Comparison of ENCODE assay signal across 9 cellular contexts in the genomic region with DNA sequence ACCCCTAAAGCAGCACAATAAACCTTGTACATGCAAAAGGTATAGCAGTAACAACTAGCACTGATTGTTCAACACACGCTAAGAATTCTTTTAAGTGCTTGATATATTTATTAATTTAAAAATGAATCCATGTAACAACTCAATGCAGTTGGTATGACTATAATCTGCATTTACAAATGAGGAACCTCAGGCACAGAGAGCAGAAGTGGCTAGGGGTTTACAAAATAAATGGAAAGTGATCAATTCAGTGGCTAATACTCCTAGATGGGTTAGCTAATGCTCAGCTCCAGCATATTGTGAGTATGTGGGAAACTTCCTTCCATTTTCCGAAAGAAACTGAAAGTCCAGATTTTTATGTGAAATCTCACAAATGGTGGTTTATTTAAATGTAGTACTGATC.
DNase-seq lines count a peak whose midpoint lies in the region; ATAC-seq and TF ChIP-seq lines count a peak whose summit lies in the region.
"Had no signal": no experiment of that assay in that cellular context is flagged by ENCODE, and none has a peak within 500 bp of the region (broad histone marks: within the 10 kb centered on the region; RNA-seq: fewer than 3 reads in every experiment).

No MANE protein-coding gene starts in this region.

- peaks cover 3% of the 10 kb centered on the region for H3K9me3 Mint-ChIP-seq in activated naive CD8-positive, alpha-beta T cell treated with anti-CD3 and anti-CD28 coated beads, Interleukin-2, amount 10 ng/mL, durations not matched to agents 7 days and 5 days

- no peaks in the 10 kb centered on the region for H3K27me3 ChIP-seq in DOHH2 (ENCODE audit: control insufficient read depth, low read length)
- H3K27me3 ChIP-seq in adrenal gland, result no peaks in the 10 kb centered on the region
- H3K27me3 ChIP-seq in GM23248 (replicated peaks; ENCODE audit: insufficient read depth), result no peaks in the 10 kb centered on the region

- 84 to 92% (median 86%) methylated on average over 2 of the region's 2 CpGs for WGBS in adrenal gland, 4 donors
- WGBS in GM23248 (ENCODE audit: low coverage in 1 of 2, low lambda C conversion rate in 2 of 2, missing lambda C conversion rate in 2 of 2), 2 experiments, result 82 to 84% methylated on average over 2 of the region's 2 CpGs

- H3K9me3 ChIP-seq in DOHH2 (ENCODE audit: control insufficient read depth, insufficient read depth, low read length) (no peaks in the 10 kb centered on the region), adrenal gland (replicated peaks in 1 of 3) (no peaks in the 10 kb centered on the region), GM23248 (ENCODE audit: low read depth) (no peaks in the 10 kb centered on the region)

- H3K4me2 ChIP-seq in DOHH2 (ENCODE audit: low read length) (peak overlapping the region; percentile 58), GM23248 (ENCODE audit: unreplicated experiment) (no peak overlapping the region)

- H3K4me1 Mint-ChIP-seq in activated naive CD8-positive, alpha-beta T cell treated with anti-CD3 and anti-CD28 coated beads, Interleukin-2, amount 10 ng/mL, durations not matched to agents 7 days and 5 days, result peaks cover 11% of the 10 kb centered on the region

- H3K36me3 ChIP-seq in DOHH2 (ENCODE audit: control insufficient read depth, low read length) (no peaks in the 10 kb centered on the region), adrenal gland (replicated peaks in 1 of 2) (no peaks in the 10 kb centered on the region), GM23248 (ENCODE audit: low read depth) (no peaks in the 10 kb centered on the region; the same call in 1 of the 2 replicates)

- H3K9ac ChIP-seq in GM23248, result no peak overlapping the region

- DNase-seq in activated naive CD8-positive, alpha-beta T cell treated with anti-CD3 and anti-CD28 coated beads, Interleukin-2, amount 10 ng/mL, durations not matched to agents 7 days and 5 days, result no peak
- DNase-seq in NCI-H2107 treated with DMSO at 0.1 percent for 48 hours (lab: John Stamatoyannopoulos, UW; ENCODE audit: unreplicated experiment) (no peak), adrenal gland (no peak), NCI-H187 treated with DMSO at 0.1 percent for 48 hours (lab: John Stamatoyannopoulos, UW) (no peak), GM23248 (no peak)
- DNase-seq: DMS79 had no signal

- no peaks in the 10 kb centered on the region for H3K9me2 ChIP-seq in DOHH2 (replicated peaks; ENCODE audit: control insufficient read depth, low read length)
- no peaks in the 10 kb centered on the region for H3K9me2 ChIP-seq in GM23248 (ENCODE audit: insufficient read depth)

- peak overlapping the region; percentile 67 for H3K4me3 Mint-ChIP-seq in activated naive CD8-positive, alpha-beta T cell treated with anti-CD3 and anti-CD28 coated beads, Interleukin-2, amount 10 ng/mL, durations not matched to agents 7 days and 5 days

- H3K27ac ChIP-seq in DOHH2 (ENCODE audit: low read depth, low read length) (peak overlapping the region; percentile 39), adrenal gland (peak overlapping the region in 2 of 5 donors; percentile 36 to 48), GM23248 (no peak overlapping the region)

- no peak overlapping the region for H2AFZ ChIP-seq in GM23248

- intact Hi-C loops in adrenal gland (cut with DNase I), result no loop called here

- ATAC-seq in GM19438 (IDR thresholded peaks at IDR 0.05; ENCODE audit: low read depth, unreplicated experiment) (peak; percentile 28), HG03342 (IDR thresholded peaks at IDR 0.05; ENCODE audit: unreplicated experiment) (peak; percentile 27)
- no peak for ATAC-seq in activated naive CD8-positive, alpha-beta T cell treated with anti-CD3 and anti-CD28 coated beads, Interleukin-2, amount 10 ng/mL, durations not matched to agents 7 days and 5 days (ENCODE audit: low read depth)

- no peaks in the 10 kb centered on the region for H3K79me2 ChIP-seq in DOHH2 (ENCODE audit: control insufficient read depth, low read length)
- no peaks in the 10 kb centered on the region for H3K79me2 ChIP-seq in GM23248 (ENCODE audit: insufficient read depth)

- no peaks in the 10 kb centered on the region for H3F3A ChIP-seq in DOHH2 (ENCODE audit: control insufficient read depth, insufficient read depth)
- no peaks in the 10 kb centered on the region for H3F3A ChIP-seq in GM23248 (ENCODE audit: insufficient read depth)

- TF ChIP-seq POLR2A in adrenal gland (IDR thresholded peaks at IDR 0.05), result no peak

- H4K20me1 ChIP-seq in DOHH2 (ENCODE audit: control insufficient read depth, insufficient read depth, low read depth, low read length) (no peaks in the 10 kb centered on the region), GM23248 (ENCODE audit: insufficient read depth) (no peaks in the 10 kb centered on the region)

- peaks cover 9% of the 10 kb centered on the region for H3K36me3 Mint-ChIP-seq in activated naive CD8-positive, alpha-beta T cell treated with anti-CD3 and anti-CD28 coated beads, Interleukin-2, amount 10 ng/mL, durations not matched to agents 7 days and 5 days

- POLR2A ChIA-PET in activated naive CD8-positive, alpha-beta T cell treated with anti-CD3 and anti-CD28 coated beads, Interleukin-2, amount 10 ng/mL, durations not matched to agents 7 days and 5 days (lab: Charles Lee), result interaction anchor here (1.0 kb wide), 1 partner anchor 17 kb away, joined by 3 read pairs; no protein-coding TSS in a partner anchor

- no peak for TF ChIP-seq CTCF in DOHH2 (IDR thresholded peaks at IDR 0.05; ENCODE audit: low read depth, low read length, poor library complexity, severe bottlenecking)
- no peak for TF ChIP-seq CTCF in adrenal gland (IDR thresholded peaks at IDR 0.05)

- H3K27me3 Mint-ChIP-seq in activated naive CD8-positive, alpha-beta T cell treated with anti-CD3 and anti-CD28 coated beads, Interleukin-2, amount 10 ng/mL, durations not matched to agents 7 days and 5 days, result no peaks in the 10 kb centered on the region

- peaks cover 22% of the 10 kb centered on the region for H3K4me1 ChIP-seq in DOHH2 (ENCODE audit: control insufficient read depth, low read length)
- no peaks in the 10 kb centered on the region for H3K4me1 ChIP-seq in adrenal gland (replicated peaks in 1 of 2)
- no peaks in the 10 kb centered on the region for H3K4me1 ChIP-seq in GM23248 (ENCODE audit: insufficient read depth)

- H3K4me3 ChIP-seq in DOHH2 (ENCODE audit: low read length), result peak overlapping the region; percentile 46
- H3K4me3 ChIP-seq in adrenal gland, result no peak overlapping the region
- H3K4me3 ChIP-seq in GM23248, result no peak overlapping the region

- peak overlapping the region; percentile 92 for H3K27ac Mint-ChIP-seq in activated naive CD8-positive, alpha-beta T cell treated with anti-CD3 and anti-CD28 coated beads, Interleukin-2, amount 10 ng/mL, durations not matched to agents 7 days and 5 days

- in situ Hi-C loops in GM23248 (cut with MboI), result no loop called here
